14 cellular contexts compared by ENCODE assay signal in the genomic region with DNA sequence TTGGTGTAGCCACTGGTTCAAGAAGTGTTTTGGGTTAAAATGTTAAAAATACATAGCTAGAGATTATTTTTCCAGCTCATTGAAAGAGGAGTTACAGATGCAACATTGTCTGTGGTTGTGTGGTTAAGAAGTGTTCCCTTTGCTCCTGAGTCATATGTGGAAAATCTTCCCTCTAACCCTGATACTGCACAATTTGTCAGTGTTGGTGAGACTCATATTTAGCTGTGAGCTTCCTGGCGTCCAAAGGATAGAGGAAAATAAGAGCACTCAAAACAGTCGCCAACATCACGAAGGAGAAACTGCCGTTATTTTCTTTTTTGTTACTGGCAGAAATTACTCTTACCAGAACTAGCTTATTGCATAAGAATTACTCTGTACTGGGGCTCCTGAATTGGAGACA.
"Had no signal": no experiment of that assay in that cellular context is flagged by ENCODE, and none has a peak within 500 bp of the region (broad histone marks: within the 10 kb centered on the region; RNA-seq: fewer than 3 reads in every experiment).

No MANE protein-coding gene starts in this region.

- DNase-seq: activated CD4-positive, alpha-beta T cell treated with anti-CD3 and anti-CD28 coated beads for 4 hours; activated CD8-positive, alpha-beta memory T cell treated with anti-CD3 and anti-CD28 coated beads, Interleukin-2, amount 50 U/mL, for 4 hours; activated CD8-positive, alpha-beta T cell treated with anti-CD3 and anti-CD28 coated beads for 36 hours; activated T-cell treated with anti-CD3 and anti-CD28 coated beads, Interleukin-2, amount 50 U/mL, for 72 hours; caudate nucleus; effector CD4-positive, alpha-beta T cell; heart left ventricle; left ventricle myocardium superior; stimulated activated CD4-positive, alpha-beta T cell treated with anti-CD3 and anti-CD28 coated beads, Interleukin-4, amount 100 ng/mL, for 1 hour; stimulated activated CD8-positive, alpha-beta memory T cell treated with anti-CD3 and anti-CD28 coated beads, Interleukin-4, amount 100 ng/mL, for 48 hours; WERI-Rb-1 had no signal

- H3K4me3 ChIP-seq: coronary artery, heart left ventricle, thoracic aorta had no signal

- H3K27me3 Mint-ChIP-seq: activated CD8-positive, alpha-beta T cell treated with anti-CD3 and anti-CD28 coated beads for 36 hours; stimulated activated naive CD8-positive, alpha-beta T cell treated with anti-CD3 and anti-CD28 coated beads, Interleukin-15, Interleukin-2, amounts not matched to agents 100 ng/mL and 50 ng/mL, for 24 hours had no signal

- H3K27ac Mint-ChIP-seq: activated CD8-positive, alpha-beta T cell treated with anti-CD3 and anti-CD28 coated beads for 36 hours; activated T-cell treated with anti-CD3 and anti-CD28 coated beads, Interleukin-2, amount 50 U/mL, for 72 hours had no signal

- H3K4me3 Mint-ChIP-seq: activated CD8-positive, alpha-beta T cell treated with anti-CD3 and anti-CD28 coated beads for 36 hours; stimulated activated naive CD8-positive, alpha-beta T cell treated with anti-CD3 and anti-CD28 coated beads, Interleukin-15, Interleukin-2, amounts not matched to agents 100 ng/mL and 50 ng/mL, for 24 hours had no signal

- H3K9me3 Mint-ChIP-seq: activated CD8-positive, alpha-beta T cell treated with anti-CD3 and anti-CD28 coated beads for 36 hours had no signal

- H3K27ac ChIP-seq: coronary artery, heart left ventricle, thoracic aorta, WERI-Rb-1 had no signal

- H3K36me3 ChIP-seq: heart left ventricle, thoracic aorta, WERI-Rb-1 had no signal

- H3K9me3 ChIP-seq: heart left ventricle, thoracic aorta had no signal

- ATAC-seq: activated CD8-positive, alpha-beta T cell treated with anti-CD3 and anti-CD28 coated beads for 36 hours; activated T-cell treated with anti-CD3 and anti-CD28 coated beads, Interleukin-2, amount 50 U/mL, for 72 hours; heart left ventricle; left ventricle myocardium superior had no signal
